In the genomic region with DNA sequence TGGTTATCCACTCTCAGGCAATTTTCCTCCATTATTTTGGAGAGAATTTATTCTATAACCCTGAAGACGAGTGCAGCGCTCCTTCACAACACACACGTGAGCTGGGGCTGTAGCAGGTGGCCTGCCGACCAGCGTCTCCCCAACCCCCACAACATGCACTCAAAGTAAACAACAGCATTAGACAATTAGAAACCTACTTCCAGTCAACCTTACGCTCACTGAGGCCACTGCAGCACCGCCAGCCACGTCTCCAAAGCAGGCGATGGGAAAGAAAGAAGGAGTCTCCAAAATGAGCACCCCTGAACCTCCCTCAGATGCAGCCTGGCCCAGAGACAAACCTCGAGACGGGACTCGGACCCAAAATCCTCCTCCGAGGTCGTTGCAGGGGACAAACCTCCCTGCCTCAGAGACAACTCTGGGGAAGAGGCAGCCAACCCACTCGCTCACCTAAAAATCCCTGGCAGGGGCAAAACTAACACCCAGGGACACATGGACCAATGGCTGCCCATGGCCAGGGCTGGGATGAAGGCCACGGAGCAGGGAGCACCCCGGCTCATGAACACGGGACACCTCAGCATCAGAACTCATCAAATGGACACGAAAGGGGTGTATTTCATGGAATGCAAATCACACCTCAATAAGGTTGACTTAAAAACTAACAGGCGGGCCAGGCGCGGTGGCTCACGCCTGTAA, we compare ENCODE assay signal across 11 cellular contexts. TPM values are rescaled to one million over a fixed set of nuclear protein-coding genes. Genes with fewer than 3 reads are reported as not detected.
A peak's percentile ranks its signal among the peaks of the same experiment; 100 is the strongest.
DNase-seq lines count a peak whose midpoint lies in the region; FAIRE-seq and TF ChIP-seq lines count a peak whose summit lies in the region.
"Had no signal": no experiment of that assay in that cellular context is flagged by ENCODE, and none has a peak within 500 bp of the region (broad histone marks: within the 10 kb centered on the region; RNA-seq: fewer than 3 reads in every experiment).

No MANE protein-coding gene starts in this region.

- no peaks in the 10 kb centered on the region for H3K9me3 ChIP-seq in MG63
- H3K9me3 ChIP-seq: left lung had no signal

- H3K27me3 ChIP-seq in dorsolateral prefrontal cortex (no peaks in the 10 kb centered on the region), MG63 (no peaks in the 10 kb centered on the region)

- peak overlapping the region in 22 of 59 donors; percentile 8 to 95 (median 87) for H3K4me3 ChIP-seq in dorsolateral prefrontal cortex
- H3K4me3 ChIP-seq in MG63 = no peak overlapping the region

- no peak for TF ChIP-seq CTCF in dorsolateral prefrontal cortex (IDR thresholded peaks at IDR 0.05 in 54 of 56, conservative IDR thresholded peaks at IDR 0.05 in 2 of 56; ENCODE audit: low read depth in 1 of 56, partially characterized antibody in 56 of 56)

- H3K36me3 ChIP-seq in MG63 = peaks cover 14% of the 10 kb centered on the region

- intact Hi-C loops in dorsolateral prefrontal cortex (cut with DNase I) = loop anchor here in 1 of 2 donors (10.0 kb wide), 1 partner anchor 274 kb away; the partner anchor contains the start of gene CTDP1
- intact Hi-C loops in posterior vena cava (cut with DNase I) = no loop called here

- DNase-seq in NCI-H1417 (lab: John Stamatoyannopoulos, UW) = peak in 2 of 3 experiments; percentile 15 to 67
- no peak for DNase-seq in NCI-H1417 treated with DMSO at 0.1 percent for 48 hours (lab: John Stamatoyannopoulos, UW)
- DNase-seq in GM12891 (ENCODE audit: insufficient read length, low spot score) = no peak
- DNase-seq in dorsolateral prefrontal cortex = peak in 6 of 10 donors; percentile 4 to 35 (median 8)
- DNase-seq in posterior vena cava (ENCODE audit: low spot score) = peak; percentile 36
- no peak for DNase-seq in NCI-H526 treated with DMSO at 0.1 percent for 48 hours (lab: John Stamatoyannopoulos, UW)
- no peak for DNase-seq in NCI-H446 treated with DMSO at 0.1 percent for 48 hours (lab: John Stamatoyannopoulos, UW)
- DNase-seq in MG63 = no peak
- DNase-seq: foreskin fibroblast, NCI-H146 had no signal

- peak overlapping the region in 3 of 59 donors; percentile 13 to 92 (median 34) for H3K27ac ChIP-seq in dorsolateral prefrontal cortex

- FAIRE-seq in GM12891 (lab: Jason Lieb, UNC) = peak; percentile 45

- no peak for TF ChIP-seq POLR2A in GM12891 (IDR thresholded peaks at IDR 0.05; ENCODE audit: low read depth, low read length)

TF ChIP-seq in GM12891, 5 proteins besides CTCF, POLR2A, EP300 and RAD21:
- TF ChIP-seq POU2F2 (IDR thresholded peaks at IDR 0.05; ENCODE audit: low read depth, low read length) (no peak), POLR2AphosphoS5 (IDR thresholded peaks at IDR 0.05; ENCODE audit: low read depth, low read length) (no peak), SPI1 (IDR thresholded peaks at IDR 0.05; ENCODE audit: low read depth, low read length) (no peak), TAF1 (IDR thresholded peaks at IDR 0.05; ENCODE audit: low read depth, low read length) (no peak), PAX5 (IDR thresholded peaks at IDR 0.05; ENCODE audit: insufficient read depth, low read length, severe bottlenecking) (no peak)
TF ChIP-seq in GM12891: peak in this region for 0.

RNA-seq across cellular contexts. Expression of gene SLC66A2, which starts 2.6 kb away (rescaled TPM):
- 25.6 TPM for polyA plus RNA-seq in GM12891 (2012; ENCODE audit: low read depth, missing spikeins)
- total RNA-seq in dorsolateral prefrontal cortex (100 to 1,000 TPM in 40 of 120 experiments, 10 to 100 TPM in 80; 48.9 to 138 (median 96.6) TPM), posterior vena cava (10 to 100 TPM; 32.0 to 36.8 TPM)
- 24.3 and 53.1 TPM in 2 replicates for total RNA-seq in MG63 (2014; rRNA removed; shearing (Covaris generic); ENCODE audit: low replicate concordance)

RNA-seq across cellular contexts. Expression of gene HSBP1L1, which starts 15.6 kb away (rescaled TPM):
- polyA plus RNA-seq in GM12891 (2012; ENCODE audit: low read depth, missing spikeins) = 6.3 TPM
- 10 to 100 TPM in 105 of 120 experiments, 1 to 10 TPM in 15; 5.7 to 22.6 (median 13.2) TPM for total RNA-seq in dorsolateral prefrontal cortex
- total RNA-seq in posterior vena cava = 1 to 10 TPM; 3.9 to 5.9 TPM
- total RNA-seq in MG63 (2014; rRNA removed; shearing (Covaris generic); ENCODE audit: low replicate concordance) = not detected in 2 replicates

RNA-seq across cellular contexts. Expression of gene TXNL4A, which starts 39.5 kb away (rescaled TPM):
- 118 TPM for polyA plus RNA-seq in GM12891 (2012; ENCODE audit: low read depth, missing spikeins)
- total RNA-seq in dorsolateral prefrontal cortex (100 to 1,000 TPM in 43 of 120 experiments, 10 to 100 TPM in 77; 68.3 to 133 (median 95.2) TPM), posterior vena cava (10 to 100 TPM; 65.8 to 79.0 TPM)
- 69.3 and 176 TPM in 2 replicates for total RNA-seq in MG63 (2014; rRNA removed; shearing (Covaris generic); ENCODE audit: low replicate concordance)

Comparison
In these comparisons a context has a peak if more than half of its experiments do, and no peak if none do; other contexts are left out.
1. DNase-seq: peak in NCI-H1417 (2 of 3), dorsolateral prefrontal cortex (6 of 10) and posterior vena cava (single experiment); none in NCI-H1417 treated with DMSO at 0.1 percent for 48 hours (single experiment), GM12891 (single experiment), NCI-H526 treated with DMSO at 0.1 percent for 48 hours (single experiment), NCI-H446 treated with DMSO at 0.1 percent for 48 hours (single experiment) and MG63 (single experiment).